Comparison of ENCODE assay signal across 16 cellular contexts in the genomic region with DNA sequence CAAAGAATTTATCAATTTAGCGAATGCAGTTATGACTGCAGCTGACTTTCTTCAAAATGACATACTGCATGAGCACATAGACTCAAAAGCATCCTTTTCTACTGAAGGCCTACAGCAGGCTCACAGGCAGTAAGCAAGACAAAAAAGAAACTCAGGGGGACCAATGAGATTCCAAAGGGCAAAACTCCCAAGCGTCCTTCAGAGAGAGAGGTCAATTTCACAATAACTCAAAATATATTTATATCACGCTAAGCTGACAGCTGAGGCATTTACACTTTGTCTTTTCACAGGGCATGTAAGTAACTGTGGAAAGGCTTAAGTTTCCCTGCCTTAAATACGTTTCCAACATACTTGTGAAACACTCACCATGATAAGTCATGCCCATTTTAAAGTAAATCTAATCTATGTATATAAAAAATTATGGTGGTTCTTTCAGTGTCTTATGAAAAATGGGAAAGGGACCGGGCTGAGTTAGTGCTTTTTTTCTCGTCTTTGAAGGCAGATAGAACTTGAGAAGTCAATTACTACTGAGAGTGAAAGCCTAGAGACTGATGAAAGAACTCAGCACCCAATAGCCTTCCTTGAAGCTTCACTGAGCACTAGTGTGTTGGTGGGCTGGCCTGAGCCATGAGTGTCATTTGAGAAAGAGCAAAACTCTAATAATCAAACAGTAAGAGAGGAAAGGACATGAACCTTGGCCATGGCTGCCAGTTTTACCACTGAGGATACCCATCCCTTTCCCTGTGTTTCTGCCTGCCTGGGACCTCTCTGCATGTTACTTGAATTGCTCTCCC.
DNase-seq lines count a peak whose midpoint lies in the region; ATAC-seq and TF ChIP-seq lines count a peak whose summit lies in the region.
"Had no signal": no experiment of that assay in that cellular context is flagged by ENCODE, and none has a peak within 500 bp of the region (broad histone marks: within the 10 kb centered on the region; RNA-seq: fewer than 3 reads in every experiment).

No MANE protein-coding gene starts in this region.

- no peak for ATAC-seq in Panc1
- ATAC-seq: CD8-positive, alpha-beta T cell; K562 had no signal

- H3K4me3 ChIP-seq in Panc1 (ENCODE audit: low read depth in 2 of 2, low read length in 2 of 2) (no peak overlapping the region), fibroblast of villous mesenchyme (ENCODE audit: low read depth, low read length) (no peak overlapping the region), mesenchymal stem cell (ENCODE audit: insufficient read depth in 1 of 2, low read depth in 1 of 2, low read length in 2 of 2) (no peak overlapping the region), skeletal muscle satellite cell (ENCODE audit: low read length) (no peak overlapping the region), tibial artery (no peak overlapping the region), SJCRH30 (no peak overlapping the region)
- H3K4me3 ChIP-seq: K562, SJSA1 had no signal

- H4K91ac ChIP-seq in mesenchymal stem cell (ENCODE audit: low read length) = no peak overlapping the region

- no peak overlapping the region for H2BK120ac ChIP-seq in mesenchymal stem cell (ENCODE audit: low read depth, low read length)

- CTCF ChIA-PET in Panc1 (lab: Charles Lee) = no interaction called here

- H2AFZ ChIP-seq in mesenchymal stem cell (ENCODE audit: low read depth, low read length) = no peak overlapping the region

- no peaks in the 10 kb centered on the region for H3K36me3 ChIP-seq in Panc1 (ENCODE audit: control insufficient read depth, insufficient read depth, low read length)
- H3K36me3 ChIP-seq in mesenchymal stem cell (ENCODE audit: control insufficient read depth in 1 of 2, insufficient read depth in 2 of 2, low read depth in 1 of 2, low read length in 2 of 2) = no peaks in the 10 kb centered on the region
- no peaks in the 10 kb centered on the region for H3K36me3 ChIP-seq in skeletal muscle satellite cell (ENCODE audit: insufficient read depth, low read length)
- no peaks in the 10 kb centered on the region for H3K36me3 ChIP-seq in tibial artery
- H3K36me3 ChIP-seq in SJCRH30 = no peaks in the 10 kb centered on the region

- H3K4me2 ChIP-seq in mesenchymal stem cell (ENCODE audit: low read length, poor library complexity, severe bottlenecking) = no peak overlapping the region
- no peak overlapping the region for H3K4me2 ChIP-seq in skeletal muscle satellite cell (ENCODE audit: low read length)

- H3K18ac ChIP-seq in mesenchymal stem cell (ENCODE audit: low read depth in 1 of 2, low read length in 2 of 2) = peak overlapping the region in 1 of 2 experiments; percentile 88

- peak overlapping the region; percentile 91 for H2BK5ac ChIP-seq in mesenchymal stem cell (ENCODE audit: low read depth, low read length, poor library complexity, severe bottlenecking)

- no peak overlapping the region for H2BK15ac ChIP-seq in mesenchymal stem cell (ENCODE audit: low read depth, poor library complexity, severe bottlenecking)

- POLR2A ChIA-PET in Panc1 (lab: Charles Lee) = no interaction called here

- H3K79me1 ChIP-seq in mesenchymal stem cell (replicated peaks; ENCODE audit: low read length, poor library complexity, severe bottlenecking) = no peaks in the 10 kb centered on the region

- H3K9ac ChIP-seq in mesenchymal stem cell (ENCODE audit: low read length) (no peak overlapping the region), skeletal muscle satellite cell (ENCODE audit: low read depth, low read length) (peak overlapping the region; percentile 3)

- no peak overlapping the region for H3K14ac ChIP-seq in mesenchymal stem cell (ENCODE audit: low read length in 2 of 2)

- DNase-seq in Panc1 (ENCODE audit: low read depth, low spot score) (no peak), fibroblast of villous mesenchyme (ENCODE audit: low read depth) (peak; percentile 17), mesenchymal stem cell (no peak), tibial artery (no peak), dedifferentiated amniotic fluid mesenchymal stem cell (ENCODE audit: extremely low spot score) (no peak), SJCRH30 (no peak)
- DNase-seq: CD8-positive, alpha-beta T cell; DND-41; GF-D8; GOT3; NCI-H446 treated with DMSO at 0.1 percent for 48 hours; NCI-H748 treated with DMSO at 0.1 percent for 48 hours had no signal

- peak overlapping the region; percentile 5 for H4K8ac ChIP-seq in mesenchymal stem cell (ENCODE audit: low read length)

- H2BK12ac ChIP-seq in mesenchymal stem cell (ENCODE audit: low read length in 2 of 2) = peak overlapping the region; percentile 62 to 83

- H2AK5ac ChIP-seq in mesenchymal stem cell (ENCODE audit: low read length, severe bottlenecking) = peak overlapping the region; percentile 50

- H3K9me3 ChIP-seq in Panc1 (ENCODE audit: control insufficient read depth, insufficient read depth, low read depth, low read length) (no peaks in the 10 kb centered on the region), mesenchymal stem cell (ENCODE audit: control insufficient read depth, low read length) (no peaks in the 10 kb centered on the region), skeletal muscle satellite cell (replicated peaks; ENCODE audit: low read length) (no peaks in the 10 kb centered on the region), tibial artery (no peaks in the 10 kb centered on the region), SJCRH30 (replicated peaks) (no peaks in the 10 kb centered on the region)
- H3K9me3 ChIP-seq: SJSA1 had no signal

- WGBS in mesenchymal stem cell = 81% methylated on average over 4 of the region's 6 CpGs

- no peak for TF ChIP-seq CTCF in Panc1 (IDR thresholded peaks at IDR 0.05)
- TF ChIP-seq CTCF in fibroblast of villous mesenchyme (IDR thresholded peaks at IDR 0.05; ENCODE audit: insufficient read depth, low read depth, low read length) = no peak
- TF ChIP-seq CTCF in tibial artery (IDR thresholded peaks at IDR 0.05) = no peak

- BruUV-seq in Panc1 (replicated peaks; lab: Mats Ljungman, UMichigan) = no TSS peak

- peak overlapping the region in 1 of 2 experiments; percentile 48 for H3K4ac ChIP-seq in mesenchymal stem cell (ENCODE audit: low read depth in 1 of 2, low read length in 2 of 2)

- in situ Hi-C loops in Panc1 (cut with HindIII; ENCODE audit: low pct_unique_long_range_greater_than_20kb, low sequenced_read_pairs) = no loop called here

- H3K27ac ChIP-seq in Panc1 (ENCODE audit: low read length) (peak overlapping the region; percentile 21; the same call in 1 of the 2 replicates), mesenchymal stem cell (ENCODE audit: low read length, poor library complexity, severe bottlenecking) (peak overlapping the region; percentile 82), tibial artery (no peak overlapping the region), SJCRH30 (no peak overlapping the region)
- H3K27ac ChIP-seq: HL-60, SJSA1 had no signal

- intact Hi-C loops in Panc1 (cut with micrococcal nuclease; ENCODE audit: unreplicated experiment) = loop anchor here (5.0 kb wide), 1 partner anchor 185 kb away; no protein-coding TSS in a partner anchor
- intact Hi-C loops in tibial artery (cut with DNase I; ENCODE audit: low total_unique reads) = loop anchor here (5.0 kb wide), 1 partner anchor 175 kb away; no protein-coding TSS in a partner anchor

- no peak overlapping the region for H3K23ac ChIP-seq in mesenchymal stem cell (ENCODE audit: low read length in 2 of 2)

- H3K27me3 ChIP-seq in Panc1 (ENCODE audit: control insufficient read depth, insufficient read depth, low read length) = no peaks in the 10 kb centered on the region
- H3K27me3 ChIP-seq in mesenchymal stem cell (ENCODE audit: control insufficient read depth in 1 of 2, insufficient read depth in 1 of 2, low read length in 2 of 2) = no peaks in the 10 kb centered on the region
- no peaks in the 10 kb centered on the region for H3K27me3 ChIP-seq in skeletal muscle satellite cell (ENCODE audit: control insufficient read depth, insufficient read depth, low read length)
- no peaks in the 10 kb centered on the region for H3K27me3 ChIP-seq in tibial artery
- no peaks in the 10 kb centered on the region for H3K27me3 ChIP-seq in SJCRH30
- H3K27me3 ChIP-seq: SJSA1 had no signal

- H3K4me1 ChIP-seq in Panc1 (ENCODE audit: control insufficient read depth, insufficient read depth, low read length) (no peaks in the 10 kb centered on the region), mesenchymal stem cell (ENCODE audit: control insufficient read depth, insufficient read depth, low read depth, low read length) (peaks cover 2% of the 10 kb centered on the region), skeletal muscle satellite cell (ENCODE audit: control insufficient read depth, insufficient read depth, low read length) (peaks cover 52% of the 10 kb centered on the region), tibial artery (peaks cover 0 to 46% (median 11%) of the 10 kb centered on the region in 4 donors), SJCRH30 (peaks cover 12% of the 10 kb centered on the region)

Comparison
In these comparisons a context has a peak if more than half of its experiments do, and no peak if none do; other contexts are left out.
1. H3K27ac ChIP-seq: peak in Panc1 (single experiment) and mesenchymal stem cell (single experiment); none in tibial artery (0 of 2) and SJCRH30 (single experiment).